16 cellular contexts compared by ENCODE assay signal in the genomic region with DNA sequence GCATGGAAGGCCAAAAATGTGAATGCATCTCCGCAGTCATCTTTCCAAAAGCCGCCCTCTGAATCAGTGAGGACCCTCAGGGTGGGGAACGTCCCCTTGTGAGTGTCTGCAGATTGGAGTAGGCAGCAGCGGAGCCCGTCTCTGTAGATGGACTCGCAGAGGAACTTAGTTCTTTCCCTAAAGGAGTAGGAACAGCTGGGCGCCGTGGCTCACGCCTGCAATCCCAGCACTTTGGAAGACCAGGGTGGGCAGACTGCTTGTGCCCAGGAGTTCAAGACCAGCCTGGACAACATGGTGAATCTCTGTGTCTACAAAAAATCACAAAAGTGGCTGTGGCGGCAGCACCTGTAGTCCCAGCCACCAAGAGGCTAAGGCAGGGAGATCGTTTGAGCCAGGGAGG. TPM values are rescaled to one million over a fixed set of nuclear protein-coding genes. Genes with fewer than 3 reads are reported as not detected.
A peak's percentile ranks its signal among the peaks of the same experiment; 100 is the strongest.
DNase-seq lines count a peak whose midpoint lies in the region; ATAC-seq, FAIRE-seq and TF ChIP-seq lines count a peak whose summit lies in the region.
"Had no signal": no experiment of that assay in that cellular context is flagged by ENCODE, and none has a peak within 500 bp of the region (broad histone marks: within the 10 kb centered on the region; RNA-seq: fewer than 3 reads in every experiment).

No MANE protein-coding gene starts in this region.

- in situ Hi-C loops in HepG2 (cut with HindIII; ENCODE audit: extremely low pct_ligation_motif_present, low pct_unique_long_range_greater_than_20kb), result no loop called here

- TF ChIP-seq RAD21 in A549 (conservative IDR thresholded peaks at IDR 0.05 in 1 of 2, IDR thresholded peaks at IDR 0.05 in 1 of 2), result no peak
- TF ChIP-seq RAD21 in HepG2 (CRISPR knock-in tag; IDR thresholded peaks at IDR 0.05), result no peak

- CTCF ChIA-PET in A549 (lab: Yijun Ruan, JAX), result interaction anchor here (0.9 kb wide), 1 partner anchor 43 kb away, joined by 4 read pairs; no protein-coding TSS in a partner anchor
- CTCF ChIA-PET in CD4-positive, alpha-beta T cell (lab: Charles Lee), result interaction anchor here (0.8 kb wide), 1 partner anchor 11 kb away, joined by 4 read pairs; no protein-coding TSS in a partner anchor
- CTCF ChIA-PET in activated CD8-positive, alpha-beta T cell treated with anti-CD3 and anti-CD28 coated beads, Interleukin-2, amount 10 ng/mL, durations not matched to agents 7 days and 5 days (lab: Charles Lee), result no interaction called here
- CTCF ChIA-PET in HepG2 (lab: Yijun Ruan, JAX; ENCODE audit: low intra/inter-chr PET ratio, low total read pairs), result no interaction called here

- peak overlapping the region; percentile 62 for H3K4me3 Mint-ChIP-seq in CD4-positive, alpha-beta T cell
- H3K4me3 Mint-ChIP-seq in activated CD8-positive, alpha-beta T cell treated with anti-CD3 and anti-CD28 coated beads, Interleukin-2, amount 10 ng/mL, durations not matched to agents 7 days and 5 days, result peak overlapping the region; percentile 68

- peaks cover 16% of the 10 kb centered on the region; the same call in 1 of the 2 replicates for H4K20me1 ChIP-seq in HepG2 (ENCODE audit: insufficient read depth, low read length)

- TF ChIP-seq POLR2A in A549 (IDR thresholded peaks at IDR 0.05; ENCODE audit: low read length) (no peak), HepG2 (IDR thresholded peaks at IDR 0.05; ENCODE audit: insufficient read depth in 1 of 2, low read depth in 2 of 2, low read length in 2 of 2) (no peak), suprapubic skin (IDR thresholded peaks at IDR 0.05) (no peak)

- DNase-seq in A549 (ENCODE audit: low read depth in 1 of 2, low spot score in 1 of 2) (no peak), HepG2 (ENCODE audit: low spot score) (no peak), retina (no peak), NCI-H510A treated with DMSO at 0.1 percent for 48 hours (lab: John Stamatoyannopoulos, UW) (no peak), suprapubic skin (ENCODE audit: low spot score in 2 of 2) (no peak)
- DNase-seq in CD4-positive, alpha-beta T cell, result no peak
- no peak for DNase-seq in activated CD8-positive, alpha-beta T cell treated with anti-CD3 and anti-CD28 coated beads, Interleukin-2, amount 10 ng/mL, durations not matched to agents 7 days and 5 days
- DNase-seq in stimulated activated naive CD4-positive, alpha-beta T cell treated with Interleukin-2 at 50 U/mL for 16 hours (lab: John Stamatoyannopoulos, UW), result no peak
- DNase-seq: activated CD8-positive, alpha-beta memory T cell treated with anti-CD3 and anti-CD28 coated beads for 24 hours; AML-193; HCEC 1CT; MG63; NCI-H187 treated with DMSO at 0.1 percent for 48 hours; NCI-H446 treated with DMSO at 0.1 percent for 48 hours; stimulated activated CD4-positive, alpha-beta T cell treated with anti-CD3 and anti-CD28 coated beads, Interleukin-1b, Interleukin-23, amount 100 ng/mL, for 48 hours had no signal

- H3K9ac ChIP-seq in HepG2 (ENCODE audit: insufficient read depth, low read depth, low read length), result no peak overlapping the region

- H3K27me3 ChIP-seq in CD4-positive, alpha-beta T cell (ENCODE audit: control insufficient read depth, insufficient read depth, low read length), result no peaks in the 10 kb centered on the region
- H3K27me3 ChIP-seq in HepG2 (ENCODE audit: control insufficient read depth in 1 of 2, insufficient read depth in 2 of 2, low read length in 2 of 2) (no peaks in the 10 kb centered on the region), suprapubic skin (no peaks in the 10 kb centered on the region)
- H3K27me3 ChIP-seq: MG63, tibial nerve had no signal

- TF ChIP-seq CTCF in A549 (IDR thresholded peaks at IDR 0.05), result no peak
- no peak for TF ChIP-seq CTCF in CD4-positive, alpha-beta T cell (IDR thresholded peaks at IDR 0.05)
- TF ChIP-seq CTCF in HepG2 (CRISPR knock-in tag; IDR thresholded peaks at IDR 0.05), result no peak
- TF ChIP-seq CTCF in suprapubic skin (IDR thresholded peaks at IDR 0.05), result no peak

- H3K27ac ChIP-seq in A549 (no peak overlapping the region), HepG2 (ENCODE audit: extremely low read length, insufficient read depth, low read length) (no peak overlapping the region), suprapubic skin (no peak overlapping the region)
- H3K27ac ChIP-seq in CD4-positive, alpha-beta T cell (ENCODE audit: low read depth, low read length), result no peak overlapping the region

- peak overlapping the region; percentile 98; the same call in 2 of the 3 replicates for H3K4me2 ChIP-seq in A549
- no peak overlapping the region for H3K4me2 ChIP-seq in HepG2 (ENCODE audit: low read depth, low read length)

- BruUV-seq in HepG2 (replicated peaks; lab: Mats Ljungman, UMichigan), result no TSS peak

- no peak overlapping the region for H3K4me3 ChIP-seq in A549
- H3K4me3 ChIP-seq in HepG2 (replicated peaks in 1 of 3; ENCODE audit: insufficient read depth in 1 of 3, low read depth in 2 of 3, low read length in 3 of 3), result no peak overlapping the region
- no peak overlapping the region for H3K4me3 ChIP-seq in suprapubic skin
- H3K4me3 ChIP-seq: MG63 had no signal

- intact Hi-C loops in CD4-positive, alpha-beta T cell (cut with DNase I, micrococcal nuclease), result loop anchor here in 1 of 2 experiments (5.0 kb wide), 1 partner anchor 53 kb away; the partner anchor contains the start of gene WDR45B
- intact Hi-C loops in HepG2 (cut with micrococcal nuclease; ENCODE audit: unreplicated experiment), result no loop called here

- H3K79me2 ChIP-seq in HepG2 (ENCODE audit: insufficient read depth, low read length), result no peaks in the 10 kb centered on the region

- no peak for ATAC-seq in A549
- no peak for ATAC-seq in CD4-positive, alpha-beta T cell (ENCODE audit: poor library complexity)
- no peak for ATAC-seq in activated CD8-positive, alpha-beta T cell treated with anti-CD3 and anti-CD28 coated beads, Interleukin-2, amount 10 ng/mL, durations not matched to agents 7 days and 5 days
- ATAC-seq in HepG2, result no peak

- peak overlapping the region; percentile 87 for H3K27ac Mint-ChIP-seq in CD4-positive, alpha-beta T cell
- peak overlapping the region; percentile 57 for H3K27ac Mint-ChIP-seq in activated CD8-positive, alpha-beta T cell treated with anti-CD3 and anti-CD28 coated beads, Interleukin-2, amount 10 ng/mL, durations not matched to agents 7 days and 5 days

- H2AFZ ChIP-seq in HepG2 (ENCODE audit: low read length), result no peak overlapping the region

- no peaks in the 10 kb centered on the region for H3K9me3 Mint-ChIP-seq in CD4-positive, alpha-beta T cell
- no peaks in the 10 kb centered on the region for H3K9me3 Mint-ChIP-seq in activated CD8-positive, alpha-beta T cell treated with anti-CD3 and anti-CD28 coated beads, Interleukin-2, amount 10 ng/mL, durations not matched to agents 7 days and 5 days (ENCODE audit: insufficient read depth)

- POLR2A ChIA-PET in A549 (lab: Yijun Ruan, JAX), result no interaction called here
- POLR2A ChIA-PET in CD4-positive, alpha-beta T cell (lab: Charles Lee), result no interaction called here
- POLR2A ChIA-PET in activated CD8-positive, alpha-beta T cell treated with anti-CD3 and anti-CD28 coated beads, Interleukin-2, amount 10 ng/mL, durations not matched to agents 7 days and 5 days (lab: Charles Lee), result no interaction called here
- POLR2A ChIA-PET in HepG2 (lab: Yijun Ruan, JAX), result no interaction called here

- TF ChIP-seq EP300 in A549 (IDR thresholded peaks at IDR 0.05) (no peak), HepG2 (IDR thresholded peaks at IDR 0.05; ENCODE audit: low read depth in 2 of 2, low read length in 2 of 2) (no peak), HepG2 (CRISPR knock-in tag; IDR thresholded peaks at IDR 0.05; ENCODE audit: borderline replicate concordance) (no peak), suprapubic skin (IDR thresholded peaks at IDR 0.05) (no peak)

- peaks cover 41% of the 10 kb centered on the region for H3K4me1 Mint-ChIP-seq in CD4-positive, alpha-beta T cell (ENCODE audit: low read depth)
- peaks cover 38% of the 10 kb centered on the region for H3K4me1 Mint-ChIP-seq in activated CD8-positive, alpha-beta T cell treated with anti-CD3 and anti-CD28 coated beads, Interleukin-2, amount 10 ng/mL, durations not matched to agents 7 days and 5 days (ENCODE audit: low read depth)

- H3K36me3 ChIP-seq in HepG2 (replicated peaks in 1 of 2; ENCODE audit: control insufficient read depth in 1 of 2, insufficient read depth in 2 of 2, low read length in 2 of 2) (peaks cover 29 to 52% of the 10 kb centered on the region in 2 experiments), suprapubic skin (peaks cover 34% of the 10 kb centered on the region)

- H3K36me3 Mint-ChIP-seq in CD4-positive, alpha-beta T cell (ENCODE audit: low read depth), result peaks cover 8% of the 10 kb centered on the region
- peaks cover 32% of the 10 kb centered on the region for H3K36me3 Mint-ChIP-seq in activated CD8-positive, alpha-beta T cell treated with anti-CD3 and anti-CD28 coated beads, Interleukin-2, amount 10 ng/mL, durations not matched to agents 7 days and 5 days (ENCODE audit: low read depth)

- no peaks in the 10 kb centered on the region for H3K27me3 Mint-ChIP-seq in CD4-positive, alpha-beta T cell
- H3K27me3 Mint-ChIP-seq in activated CD8-positive, alpha-beta T cell treated with anti-CD3 and anti-CD28 coated beads, Interleukin-2, amount 10 ng/mL, durations not matched to agents 7 days and 5 days (ENCODE audit: low read depth), result no peaks in the 10 kb centered on the region

- H3K4me1 ChIP-seq in A549 (peaks cover 21% of the 10 kb centered on the region), HepG2 (ENCODE audit: insufficient read depth, low read length) (peaks cover 27% of the 10 kb centered on the region), suprapubic skin (peaks cover 49% of the 10 kb centered on the region)

- H3K9me3 ChIP-seq in A549 (no peaks in the 10 kb centered on the region), HepG2 (ENCODE audit: low read length) (no peaks in the 10 kb centered on the region), suprapubic skin (no peaks in the 10 kb centered on the region)
- no peaks in the 10 kb centered on the region for H3K9me3 ChIP-seq in CD4-positive, alpha-beta T cell (ENCODE audit: control insufficient read depth, low read length)
- H3K9me3 ChIP-seq: MG63, tibial nerve had no signal

- FAIRE-seq in A549 (lab: Jason Lieb, UNC) (no peak), HepG2 (lab: Jason Lieb, UNC) (no peak)

- 98% methylated on average over 11 of the region's 11 CpGs for WGBS in A549 (ENCODE audit: missing lambda C conversion rate)
- 94% methylated on average over 11 of the region's 11 CpGs for WGBS in HepG2 (ENCODE audit: low lambda C conversion rate)
- WGBS in suprapubic skin, result 93% methylated on average over 7 of the region's 11 CpGs

RNA-seq across cellular contexts. Expression of gene WDR45B, which starts 53.7 kb away (rescaled TPM):
- polyA plus RNA-seq in A549 (2011; rRNA removed) (124 and 138 TPM in 2 replicates), A549 (2017; fragmentation: RNase III; extraction: RNeasy Plus Mini Kit Qiagen cat#74134 plus additional on column Dnase treatment) (88.2 to 94.0 TPM (median 89.6 TPM) in 3 replicates), HepG2 (2011; rRNA removed) (153 and 155 TPM in 2 replicates)
- polyA plus RNA-seq in A549 (2012; cell fraction: cytosol; rRNA removed), result 98.5 and 120 TPM in 2 replicates
- 88.3 and 111 TPM in 2 replicates for polyA plus RNA-seq in A549 (2012; cell fraction: nucleus; rRNA removed)
- polyA minus RNA-seq in A549 (2011; rRNA and poly(A)+ RNA removed), result 69.5 and 82.7 TPM in 2 replicates
- total RNA-seq in CD4-positive, alpha-beta T cell, result 10 to 100 TPM; 49.8 to 54.3 TPM
- 10 to 100 TPM; 38.2 to 40.2 TPM for total RNA-seq in activated CD8-positive, alpha-beta T cell treated with anti-CD3 and anti-CD28 coated beads, Interleukin-2, amount 10 ng/mL, durations not matched to agents 7 days and 5 days
- total RNA-seq in HepG2 (2016; rRNA removed; fragmentation: Illumina TruSeq; extraction: Trizol) (86.2 and 88.8 TPM in 2 replicates), suprapubic skin (10 to 100 TPM; 70.1 to 96.8 (median 90.0) TPM)
- 59.9 and 62.3 TPM in 2 replicates for total RNA-seq in HepG2 (2016; cell fraction: cytosol; rRNA removed; fragmentation: Illumina TruSeq; extraction: Trizol; ENCODE audit: low read depth)
- 80.2 and 87.6 TPM in 2 replicates for total RNA-seq in HepG2 (2016; cell fraction: insoluble cytoplasmic fraction; rRNA removed; fragmentation: Illumina TruSeq; extraction: Trizol)
- total RNA-seq in HepG2 (2016; cell fraction: membrane; rRNA removed; fragmentation: Illumina TruSeq; extraction: Trizol), result 148 and 149 TPM in 2 replicates
- total RNA-seq in HepG2 (2016; cell fraction: nucleus; rRNA removed; fragmentation: Illumina TruSeq; extraction: Trizol), result 45.2 and 55.4 TPM in 2 replicates
- polyA plus RNA-seq in HepG2 (2011; cell fraction: cytosol; rRNA removed), result 121 and 131 TPM in 2 replicates
- 186 and 214 TPM in 2 replicates for polyA plus RNA-seq in HepG2 (2011; cell fraction: nucleus; rRNA removed)
- 124 and 164 TPM in 2 replicates for polyA plus RNA-seq in HepG2 (2012)
- 65.9 and 70.7 TPM in 2 replicates for polyA plus RNA-seq in HepG2 (2016; cell fraction: cytosol; fragmentation: Illumina TruSeq; extraction: Trizol; ENCODE audit: low read depth)
- 89.4 and 101 TPM in 2 replicates for polyA plus RNA-seq in HepG2 (2016; cell fraction: insoluble cytoplasmic fraction; fragmentation: Illumina TruSeq; extraction: Trizol; ENCODE audit: low read depth)
- polyA plus RNA-seq in HepG2 (2016; cell fraction: membrane; fragmentation: Illumina TruSeq; extraction: Trizol; ENCODE audit: low read depth), result 129 and 138 TPM in 2 replicates
- 81.4 and 81.5 TPM in 2 replicates for polyA plus RNA-seq in HepG2 (2016; cell fraction: nucleus; fragmentation: Illumina TruSeq; extraction: Trizol; ENCODE audit: insufficient read depth, low read depth)
- 68.7 and 113 TPM in 2 replicates for polyA minus RNA-seq in HepG2 (2011; rRNA and poly(A)+ RNA removed; ENCODE audit: low replicate concordance)
- 60.7 and 64.4 TPM in 2 replicates for polyA minus RNA-seq in HepG2 (2011; cell fraction: cytosol; rRNA and poly(A)+ RNA removed)
- 61.5 and 68.1 TPM in 2 replicates for polyA minus RNA-seq in HepG2 (2011; cell fraction: nucleus; rRNA and poly(A)+ RNA removed)

Comparison
In these comparisons a context has a peak if more than half of its experiments do, and no peak if none do; other contexts are left out.
1. CTCF ChIA-PET loops: an anchor here in A549 (0.9 kb wide) and CD4-positive, alpha-beta T cell (0.8 kb wide); none called in activated CD8-positive, alpha-beta T cell treated with anti-CD3 and anti-CD28 coated beads, Interleukin-2, amount 10 ng/mL, durations not matched to agents 7 days and 5 days and HepG2.